10 cellular contexts compared by ENCODE assay signal in the genomic region with DNA sequence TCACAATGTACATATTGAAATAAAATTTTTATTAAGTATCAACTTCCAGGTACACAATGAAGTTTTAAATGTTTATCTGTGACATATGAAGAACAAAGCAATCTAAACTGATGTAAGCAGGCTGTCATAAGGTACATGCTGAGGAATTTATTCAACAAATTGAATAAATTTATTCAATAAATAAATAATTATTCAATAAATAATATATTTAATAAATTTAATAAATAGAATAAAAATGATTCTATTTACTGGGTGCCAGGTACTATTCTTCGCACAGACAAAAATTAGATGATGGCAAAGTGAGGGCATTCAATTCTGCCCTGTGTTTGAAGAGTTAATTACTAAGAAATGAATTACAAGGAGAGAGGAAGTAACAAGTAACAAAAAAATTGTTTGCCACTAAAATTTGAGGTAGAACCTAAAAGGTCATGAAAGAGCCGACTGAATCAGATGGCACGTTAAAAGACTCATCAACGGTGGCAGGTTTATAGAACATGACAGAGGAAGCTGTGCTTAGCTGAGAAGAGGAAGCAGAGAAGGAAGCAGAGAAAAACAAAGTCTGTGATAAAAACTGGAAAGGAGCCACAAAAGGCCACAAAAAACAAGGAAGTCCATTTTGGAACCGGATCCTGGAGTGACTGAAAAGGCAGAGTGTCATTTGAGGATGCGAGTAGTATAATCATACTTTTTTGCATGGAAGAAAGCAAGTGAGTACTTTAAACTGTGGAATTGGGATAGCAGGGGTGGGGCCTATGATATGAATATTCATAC. TPM values are rescaled to one million over a fixed set of nuclear protein-coding genes. Genes with fewer than 3 reads are reported as not detected.
A peak's percentile ranks its signal among the peaks of the same experiment; 100 is the strongest.
DNase-seq lines count a peak whose midpoint lies in the region; ATAC-seq and TF ChIP-seq lines count a peak whose summit lies in the region.
"Had no signal": no experiment of that assay in that cellular context is flagged by ENCODE, and none has a peak within 500 bp of the region (broad histone marks: within the 10 kb centered on the region; RNA-seq: fewer than 3 reads in every experiment).

No MANE protein-coding gene starts in this region.

- no peaks in the 10 kb centered on the region for H3K9me3 Mint-ChIP-seq in Calu3 (ENCODE audit: low read depth, unreplicated experiment)
- H3K9me3 Mint-ChIP-seq in activated CD8-positive, alpha-beta T cell treated with anti-CD3 and anti-CD28 coated beads for 36 hours = no peaks in the 10 kb centered on the region
- peaks cover 0 to 2% (median 0%) of the 10 kb centered on the region in 11 donors for H3K9me3 Mint-ChIP-seq in naive thymus-derived CD4-positive, alpha-beta T cell

- POLR2A ChIA-PET in activated CD8-positive, alpha-beta T cell treated with anti-CD3 and anti-CD28 coated beads for 36 hours (lab: Charles Lee) = interaction anchor here (1.6 kb wide), 1 partner anchor 15 kb away, joined by 7 read pairs; no protein-coding TSS in a partner anchor
- POLR2A ChIA-PET in naive thymus-derived CD4-positive, alpha-beta T cell (lab: Charles Lee) = interaction anchor here (0.6 to 1.8 kb wide), 8 partner anchors 8 to 68 kb away, joined by 3 to 5 read pairs (median 4); no protein-coding TSS in a partner anchor

- 58 to 69% methylated on average over 6 of the region's 6 CpGs for WGBS in thyroid gland, 2 donors

- H3K4me1 ChIP-seq in naive thymus-derived CD4-positive, alpha-beta T cell (ENCODE audit: control insufficient read depth in 2 of 2, insufficient read depth in 2 of 2, low read length in 2 of 2) = peaks cover 23 to 29% of the 10 kb centered on the region in 2 donors
- H3K4me1 ChIP-seq in thyroid gland = peaks cover 1 to 22% of the 10 kb centered on the region in 2 donors

- H3K27me3 Mint-ChIP-seq in Calu3 (ENCODE audit: unreplicated experiment) = no peaks in the 10 kb centered on the region
- H3K27me3 Mint-ChIP-seq in activated CD8-positive, alpha-beta T cell treated with anti-CD3 and anti-CD28 coated beads for 36 hours = no peaks in the 10 kb centered on the region
- H3K27me3 Mint-ChIP-seq in naive thymus-derived CD4-positive, alpha-beta T cell = no peaks in the 10 kb centered on the region

- H3K27me3 ChIP-seq in naive thymus-derived CD4-positive, alpha-beta T cell (ENCODE audit: control insufficient read depth in 2 of 2, insufficient read depth in 2 of 2, low read length in 2 of 2) = no peaks in the 10 kb centered on the region
- H3K27me3 ChIP-seq in thyroid gland = no peaks in the 10 kb centered on the region

- no peaks in the 10 kb centered on the region for H3K9me3 ChIP-seq in naive thymus-derived CD4-positive, alpha-beta T cell (ENCODE audit: control insufficient read depth in 2 of 3, low read length in 3 of 3)
- H3K9me3 ChIP-seq in thyroid gland = no peaks in the 10 kb centered on the region

- DNase-seq in Calu3 (no peak), LNCaP clone FGC (ENCODE audit: low read depth) (peak; percentile 87), thyroid gland (no peak)
- DNase-seq in activated CD8-positive, alpha-beta T cell treated with anti-CD3 and anti-CD28 coated beads for 36 hours = peak; percentile 49
- DNase-seq in naive thymus-derived CD4-positive, alpha-beta T cell = peak in 7 of 9 donors; percentile 63 to 85 (median 78)
- DNase-seq in stimulated activated CD4-positive, alpha-beta T cell treated with anti-CD3 and anti-CD28 coated beads, Interleukin-12 subunit alpha, Interleukin-12 subunit beta, amount 100 ng/mL, for 4 hours = no peak
- DNase-seq: foreskin melanocyte, IMR-90 had no signal

- intact Hi-C loops in Calu3 (cut with micrococcal nuclease; ENCODE audit: unreplicated experiment) = no loop called here
- intact Hi-C loops in activated CD8-positive, alpha-beta T cell treated with anti-CD3 and anti-CD28 coated beads for 36 hours (cut with micrococcal nuclease) = no loop called here
- intact Hi-C loops in naive thymus-derived CD4-positive, alpha-beta T cell (cut with micrococcal nuclease) = loop anchor here in 1 of 2 donors (1.0 to 5.0 kb wide), 5 partner anchors 40 to 1995 kb away; a partner anchor contains a TSS
- intact Hi-C loops in thyroid gland (cut with DNase I) = no loop called here

- no peak for TF ChIP-seq POLR2A in thyroid gland (IDR thresholded peaks at IDR 0.05)

- H3K4me1 Mint-ChIP-seq in Calu3 (ENCODE audit: low read depth, unreplicated experiment) = peaks cover 42% of the 10 kb centered on the region
- H3K4me1 Mint-ChIP-seq in activated CD8-positive, alpha-beta T cell treated with anti-CD3 and anti-CD28 coated beads for 36 hours (ENCODE audit: low read depth) = peaks cover 41% of the 10 kb centered on the region
- H3K4me1 Mint-ChIP-seq in naive thymus-derived CD4-positive, alpha-beta T cell = peaks cover 36 to 61% (median 48%) of the 10 kb centered on the region in 7 donors

- peaks cover 44% of the 10 kb centered on the region for H3K36me3 Mint-ChIP-seq in Calu3 (ENCODE audit: insufficient read depth, unreplicated experiment)
- peaks cover 10% of the 10 kb centered on the region for H3K36me3 Mint-ChIP-seq in activated CD8-positive, alpha-beta T cell treated with anti-CD3 and anti-CD28 coated beads for 36 hours (ENCODE audit: low read depth)
- H3K36me3 Mint-ChIP-seq in naive thymus-derived CD4-positive, alpha-beta T cell = peaks cover 0 to 2% (median 0%) of the 10 kb centered on the region in 5 donors

- no peak overlapping the region for H3K4me3 Mint-ChIP-seq in Calu3 (ENCODE audit: low read depth, unreplicated experiment)
- peak overlapping the region; percentile 60 for H3K4me3 Mint-ChIP-seq in activated CD8-positive, alpha-beta T cell treated with anti-CD3 and anti-CD28 coated beads for 36 hours
- peak overlapping the region; percentile 10 to 93 (median 74) for H3K4me3 Mint-ChIP-seq in naive thymus-derived CD4-positive, alpha-beta T cell

- no peak overlapping the region for H3K4me3 ChIP-seq in LNCaP clone FGC (ENCODE audit: low read depth, low read length)
- no peak overlapping the region for H3K4me3 ChIP-seq in naive thymus-derived CD4-positive, alpha-beta T cell (ENCODE audit: low read length)
- H3K4me3 ChIP-seq in thyroid gland (replicated peaks in 1 of 3) = no peak overlapping the region

- ATAC-seq in activated CD8-positive, alpha-beta T cell treated with anti-CD3 and anti-CD28 coated beads for 36 hours = peak; percentile 31
- peak; percentile 58 for ATAC-seq in naive thymus-derived CD4-positive, alpha-beta T cell
- no peak for ATAC-seq in HG03159 (IDR thresholded peaks at IDR 0.05; ENCODE audit: unreplicated experiment)
- no peak for ATAC-seq in HG02973 (IDR thresholded peaks at IDR 0.05; ENCODE audit: unreplicated experiment)

- CTCF ChIA-PET in Calu3 (lab: Charles Lee) = no interaction called here
- CTCF ChIA-PET in activated CD8-positive, alpha-beta T cell treated with anti-CD3 and anti-CD28 coated beads for 36 hours (lab: Charles Lee) = interaction anchor here (1.0 to 1.2 kb wide), 3 partner anchors 22 to 74 kb away, joined by 3 read pairs; no protein-coding TSS in a partner anchor
- CTCF ChIA-PET in naive thymus-derived CD4-positive, alpha-beta T cell (lab: Charles Lee) = interaction anchor here (0.5 kb wide), 1 partner anchor 63 kb away, joined by 3 read pairs; no protein-coding TSS in a partner anchor

- peaks cover 0 to 5% (median 0%) of the 10 kb centered on the region in 3 experiments for H3K36me3 ChIP-seq in naive thymus-derived CD4-positive, alpha-beta T cell (ENCODE audit: control insufficient read depth in 2 of 3, insufficient read depth in 3 of 3, low read length in 3 of 3)
- H3K36me3 ChIP-seq in thyroid gland = no peaks in the 10 kb centered on the region

- TF ChIP-seq CTCF in Calu3 (IDR thresholded peaks at IDR 0.05; ENCODE audit: unreplicated experiment) (no peak), LNCaP clone FGC (IDR thresholded peaks at IDR 0.05; ENCODE audit: control insufficient read depth, extremely low read depth, insufficient read depth) (no peak), thyroid gland (IDR thresholded peaks at IDR 0.05) (no peak)
- TF ChIP-seq CTCF in activated CD8-positive, alpha-beta T cell treated with anti-CD3 and anti-CD28 coated beads for 36 hours (IDR thresholded peaks at IDR 0.05) = no peak

- no TSS peak for BruUV-seq in Calu3 (replicated peaks; lab: Mats Ljungman, UMichigan)

- H3K27ac Mint-ChIP-seq in Calu3 (ENCODE audit: unreplicated experiment) = peak overlapping the region; percentile 18
- peak overlapping the region; percentile 95 for H3K27ac Mint-ChIP-seq in activated CD8-positive, alpha-beta T cell treated with anti-CD3 and anti-CD28 coated beads for 36 hours
- H3K27ac Mint-ChIP-seq in naive thymus-derived CD4-positive, alpha-beta T cell = peak overlapping the region; percentile 19 to 99 (median 93)

- H3K27ac ChIP-seq in naive thymus-derived CD4-positive, alpha-beta T cell (ENCODE audit: low read depth, low read length) = peak overlapping the region; percentile 93
- peak overlapping the region in 1 of 3 donors; percentile 11 for H3K27ac ChIP-seq in thyroid gland

RNA-seq across cellular contexts. Expression of a gene that starts 2.2 kb away (rescaled TPM):
- total RNA-seq in Calu3 (2022) = 40.3 and 45.3 TPM in 2 replicates
- total RNA-seq in activated CD8-positive, alpha-beta T cell treated with anti-CD3 and anti-CD28 coated beads for 36 hours = 10 to 100 TPM; 39.4 to 47.0 TPM
- total RNA-seq in naive thymus-derived CD4-positive, alpha-beta T cell = 10 to 100 TPM; 47.3 to 91.4 (median 75.4) TPM
- polyA plus RNA-seq in naive thymus-derived CD4-positive, alpha-beta T cell = 10 to 100 TPM in 1 of 2 donors, 1 to 10 TPM in 1; 4.7 to 10.3 TPM
- total RNA-seq in thyroid gland = 10 to 100 TPM; 38.5 to 74.6 (median 43.4) TPM

Comparison
In these comparisons a context has a peak if more than half of its experiments do, and no peak if none do; other contexts are left out.
1. DNase-seq: peak in LNCaP clone FGC (single experiment), activated CD8-positive, alpha-beta T cell treated with anti-CD3 and anti-CD28 coated beads for 36 hours (single experiment) and naive thymus-derived CD4-positive, alpha-beta T cell (7 of 9); none in Calu3 (single experiment), thyroid gland (0 of 2) and stimulated activated CD4-positive, alpha-beta T cell treated with anti-CD3 and anti-CD28 coated beads, Interleukin-12 subunit alpha, Interleukin-12 subunit beta, amount 100 ng/mL, for 4 hours (single experiment).
2. H3K27ac Mint-ChIP-seq: peak in every context shown above with its lines; median percentile 95 in activated CD8-positive, alpha-beta T cell treated with anti-CD3 and anti-CD28 coated beads for 36 hours; 93 in naive thymus-derived CD4-positive, alpha-beta T cell; 18 in Calu3.
3. ATAC-seq: peak in activated CD8-positive, alpha-beta T cell treated with anti-CD3 and anti-CD28 coated beads for 36 hours (single experiment) and naive thymus-derived CD4-positive, alpha-beta T cell (single experiment); none in HG03159 (single experiment) and HG02973 (single experiment).